Comparison of ENCODE assay signal across 19 cellular contexts in the genomic region with DNA sequence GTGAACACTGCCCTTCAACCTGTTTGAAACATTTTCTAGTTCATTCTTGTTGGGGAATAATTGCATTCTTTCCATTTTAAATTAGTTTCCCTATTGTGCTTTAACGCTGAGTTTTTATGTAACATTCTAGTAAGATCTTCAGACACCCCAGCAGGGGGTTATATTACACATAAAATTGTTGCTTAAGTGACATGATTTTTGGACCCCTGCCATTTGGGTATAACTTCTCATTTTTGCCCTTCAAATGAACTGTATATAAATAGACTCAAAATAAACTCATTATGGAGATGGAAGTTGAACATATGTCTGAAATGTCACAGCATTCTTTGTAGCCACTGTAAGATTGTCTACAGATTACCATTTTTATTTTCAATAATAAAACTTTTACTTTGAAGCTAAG.
A peak's percentile ranks its signal among the peaks of the same experiment; 100 is the strongest.
DNase-seq lines count a peak whose midpoint lies in the region; ATAC-seq and TF ChIP-seq lines count a peak whose summit lies in the region.
"Had no signal": no experiment of that assay in that cellular context is flagged by ENCODE, and none has a peak within 500 bp of the region (broad histone marks: within the 10 kb centered on the region; RNA-seq: fewer than 3 reads in every experiment).

No MANE protein-coding gene starts in this region.

- no peaks in the 10 kb centered on the region for H4K20me1 ChIP-seq in fibroblast of lung (ENCODE audit: control insufficient read depth, extremely low read depth, insufficient read depth, low read length)

- peak; percentile 51; the same call in 2 of the 3 replicates for ATAC-seq in SK-N-SH treated with all-trans-retinoic acid at 6 μM for 48 hours
- ATAC-seq: stimulated activated effector memory CD8-positive, alpha-beta T cell treated with anti-CD3 and anti-CD28 coated beads, Interleukin-12 subunit alpha, Interleukin-12 subunit beta, amount 100 ng/mL, for 72 hours had no signal

- H3K36me3 ChIP-seq in fibroblast of lung (ENCODE audit: control insufficient read depth, insufficient read depth, low read length) (no peaks in the 10 kb centered on the region), testis (ENCODE audit: low read depth, missing control alignments) (no peaks in the 10 kb centered on the region)
- H3K36me3 ChIP-seq: SJSA1 had no signal

- intact Hi-C loops in testis (cut with DNase I; ENCODE audit: low total_unique reads), result no loop called here

- CTCF ChIA-PET in RWPE1 (lab: Yijun Ruan, JAX), result interaction anchor here (0.6 kb wide), 1 partner anchor 83 kb away, joined by 3 read pairs; no protein-coding TSS in a partner anchor

- DNase-seq in Kasumi-1 (lab: John Stamatoyannopoulos, UW) (peak; percentile 21 to 28), fibroblast of lung (ENCODE audit: low read depth in 2 of 2) (peak; percentile 71 to 80), renal cortical epithelial cell (ENCODE audit: low read depth) (peak; percentile 66), RWPE1 (ENCODE audit: low spot score) (no peak), putamen (ENCODE audit: low spot score) (no peak), testis (no peak)
- DNase-seq: activated CD8-positive, alpha-beta memory T cell treated with anti-CD3 and anti-CD28 coated beads, Interleukin-2, amount 50 U/mL, for 4 hours; activated effector memory CD4-positive, alpha-beta T cell treated with anti-CD3 and anti-CD28 coated beads, Interleukin-2, amount 50 U/mL, for 16 hours; amygdala; C1 segment of cervical spinal cord; glutamatergic neuron; MM.1S; naive B cell; NCI-H1930; stimulated activated CD4-positive, alpha-beta T cell treated with anti-CD3 and anti-CD28 coated beads, Interleukin-12 subunit alpha, Interleukin-12 subunit beta, amount 100 ng/mL, for 4 hours; T1000 had no signal

- no peaks in the 10 kb centered on the region for H3K4me1 ChIP-seq in fibroblast of lung (ENCODE audit: control insufficient read depth, extremely low read depth, insufficient read depth, low read length)
- no peaks in the 10 kb centered on the region for H3K4me1 ChIP-seq in testis

- no peaks in the 10 kb centered on the region for H3K9me3 ChIP-seq in fibroblast of lung (ENCODE audit: control insufficient read depth, insufficient read depth, low read depth, low read length)
- no peaks in the 10 kb centered on the region for H3K9me3 ChIP-seq in testis
- H3K9me3 ChIP-seq: SJSA1 had no signal

- no peak overlapping the region for H3K4me2 ChIP-seq in fibroblast of lung (ENCODE audit: extremely low read depth, insufficient read depth, low read length)

- H3K27me3 ChIP-seq in fibroblast of lung (ENCODE audit: control insufficient read depth, insufficient read depth, low read length) (no peaks in the 10 kb centered on the region), testis (no peaks in the 10 kb centered on the region)
- H3K27me3 ChIP-seq: SJSA1 had no signal

- H2AFZ ChIP-seq in fibroblast of lung (ENCODE audit: low read length), result no peak overlapping the region

- POLR2A ChIA-PET in RWPE1 (lab: Yijun Ruan, JAX; ENCODE audit: low non-redundant PET), result no interaction called here

- no peak overlapping the region for H3K27ac ChIP-seq in fibroblast of lung (ENCODE audit: insufficient read depth, low read length)
- no peak overlapping the region for H3K27ac ChIP-seq in RWPE1
- no peak overlapping the region for H3K27ac ChIP-seq in testis
- H3K27ac ChIP-seq: SJSA1 had no signal

- TF ChIP-seq CTCF in fibroblast of lung (conservative IDR thresholded peaks at IDR 0.05 in 1 of 2, IDR thresholded peaks at IDR 0.05 in 1 of 2; ENCODE audit: low read depth in 1 of 2, low read length in 2 of 2) (no peak), RWPE1 (conservative IDR thresholded peaks at IDR 0.05; ENCODE audit: low read depth) (no peak), testis (IDR thresholded peaks at IDR 0.05) (no peak)

- WGBS in testis, 2 donors, result 63 to 67% methylated on average over 1 of the region's 1 CpG

- no peak overlapping the region for H3K4me3 ChIP-seq in fibroblast of lung (replicated peaks in 1 of 4; ENCODE audit: control extremely low read depth in 1 of 4, insufficient read depth in 1 of 4, low read depth in 3 of 4, low read length in 4 of 4)
- H3K4me3 ChIP-seq in testis, result no peak overlapping the region
- H3K4me3 ChIP-seq: SJSA1 had no signal

- no peak overlapping the region for H3K9ac ChIP-seq in fibroblast of lung (ENCODE audit: insufficient read depth, low read length)

- TF ChIP-seq POLR2A in testis (IDR thresholded peaks at IDR 0.05), result no peak

- H3K79me2 ChIP-seq in fibroblast of lung (ENCODE audit: control insufficient read depth, insufficient read depth, low read length), result no peaks in the 10 kb centered on the region

TF ChIP-seq in SK-N-SH treated with all-trans-retinoic acid at 6 μM for 48 hours, 23 proteins besides CTCF, POLR2A, EP300 and RAD21:
- TF ChIP-seq ISL1 (CRISPR knock-in tag; IDR thresholded peaks at IDR 0.05) (peak; percentile 67), ARNTL (CRISPR knock-in tag; IDR thresholded peaks at IDR 0.05; ENCODE audit: borderline replicate concordance, low read depth) (no peak)

Comparison
In these comparisons a context has a peak if more than half of its experiments do, and no peak if none do; other contexts are left out.
1. DNase-seq: peak in Kasumi-1 (2 of 2), fibroblast of lung (2 of 2) and renal cortical epithelial cell (single experiment); none in RWPE1 (single experiment), putamen (single experiment) and testis (single experiment).